Comparison of ENCODE assay signal across 1 cellular context in genomic region chr2:158460632-158461297, GRCh38.
TF ChIP-seq lines count a peak whose summit lies in the region.

No MANE protein-coding gene starts in this region.

TF ChIP-seq in GM23338, 12 proteins besides CTCF, POLR2A, EP300 and RAD21 (continued from another document):
- TF ChIP-seq ZNF462 (CRISPR knock-in tag; IDR thresholded peaks at IDR 0.05), result no peak
